Comparison of ENCODE assay signal across 7 cellular contexts in genomic region chr1:60111118-60111517, GRCh38.
"Had no signal": no experiment of that assay in that cellular context is flagged by ENCODE, and none has a peak within 500 bp of the region (broad histone marks: within the 10 kb centered on the region; RNA-seq: fewer than 3 reads in every experiment).

No MANE protein-coding gene starts in this region.

- H3K36me3 ChIP-seq: HAP-1 had no signal

- H3K4me3 ChIP-seq: GM23248, HAP-1, K562 had no signal

- H3K27ac ChIP-seq: GM23248 had no signal

- ATAC-seq: HCT116, K562 had no signal

- H2AFZ ChIP-seq: GM23248 had no signal

- H3K9ac ChIP-seq: GM23248 had no signal

- H3K4me1 ChIP-seq: HAP-1 had no signal

- DNase-seq: GM23248, GOT3, H7, IMR-90 had no signal

- H3K9me3 ChIP-seq: HAP-1 had no signal
